1 cellular context compared by ENCODE assay signal in the genomic region with DNA sequence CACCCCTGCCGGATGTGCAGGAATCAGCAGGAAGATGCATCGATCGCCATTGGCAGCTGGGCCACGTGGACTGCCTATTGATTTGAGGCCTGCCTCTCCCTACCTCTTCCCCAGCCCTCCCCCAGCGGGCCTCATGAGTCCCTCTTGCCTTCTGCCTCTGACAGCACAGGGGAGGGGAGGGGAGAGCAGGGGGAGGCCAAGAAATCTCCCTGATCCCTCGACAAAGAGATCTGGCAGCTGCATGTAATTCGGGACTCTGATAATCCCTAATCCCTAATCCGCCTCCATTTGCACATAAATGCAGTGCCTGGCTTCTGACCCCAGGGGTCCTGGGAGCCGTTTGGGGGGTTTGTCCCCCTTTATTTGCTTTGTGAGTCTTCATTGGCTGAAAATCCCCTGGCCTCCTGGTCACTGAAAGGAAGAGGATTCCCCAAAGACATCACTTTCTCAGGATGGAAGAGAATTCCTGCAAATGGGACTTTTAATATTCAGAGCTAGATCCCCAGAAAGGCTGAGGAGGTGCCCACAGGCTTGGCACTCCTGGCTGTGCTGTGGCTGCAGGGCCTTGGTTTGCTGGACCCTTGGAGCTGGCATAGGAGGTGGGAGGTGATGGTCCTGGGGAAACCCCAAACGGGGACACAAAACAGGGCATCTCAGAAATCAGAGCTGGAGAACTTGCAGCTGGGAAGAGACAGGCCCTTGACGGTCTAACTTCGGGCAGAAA.
TF ChIP-seq lines count a peak whose summit lies in the region.

No MANE protein-coding gene starts in this region.

TF ChIP-seq in H1, 55 proteins besides CTCF, POLR2A, EP300 and RAD21:
- TF ChIP-seq POU5F1 (IDR thresholded peaks at IDR 0.05; ENCODE audit: low read depth, low read length) (0 out of 2 replicates have a peak, but pooled peaks have one; percentile 43), HDAC2 (IDR thresholded peaks at IDR 0.05; ENCODE audit: borderline replicate concordance in 1 of 2, low read depth in 2 of 2, low read length in 2 of 2) (peak in 1 of 2 experiments; percentile 86; a peak in 2 of 4 replicates), EGR1 (IDR thresholded peaks at IDR 0.05; ENCODE audit: borderline replicate concordance, low read depth, low read length) (no peak), TCF12 (IDR thresholded peaks at IDR 0.05; ENCODE audit: low read depth, low read length) (peak; percentile 66; the same call in 1 of the 2 replicates), TAF7 (optimal IDR thresholded peaks at IDR 0.05; ENCODE audit: borderline replicate concordance, low read depth, low read length) (no peak), SUZ12 (IDR thresholded peaks at IDR 0.05; ENCODE audit: low read length) (no peak), ASH2L (IDR thresholded peaks at IDR 0.05; ENCODE audit: low read length) (peak; percentile 51), KDM1A (IDR thresholded peaks at IDR 0.05; ENCODE audit: borderline replicate concordance, low read length) (peak; percentile 89; the same call in 1 of the 2 replicates), E2F6 (IDR thresholded peaks at IDR 0.05) (peak; percentile 92)
- TF ChIP-seq, protein P1, sequence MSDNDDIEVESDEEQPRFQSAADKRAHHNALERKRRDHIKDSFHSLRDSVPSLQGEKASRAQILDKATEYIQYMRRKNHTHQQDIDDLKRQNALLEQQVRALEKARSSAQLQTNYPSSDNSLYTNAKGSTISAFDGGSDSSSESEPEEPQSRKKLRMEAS (IDR thresholded peaks at IDR 0.05): peak; percentile 98
TF ChIP-seq in H1: peak in this region for 7.
